Comparison of ENCODE assay signal across 8 cellular contexts in the genomic region with DNA sequence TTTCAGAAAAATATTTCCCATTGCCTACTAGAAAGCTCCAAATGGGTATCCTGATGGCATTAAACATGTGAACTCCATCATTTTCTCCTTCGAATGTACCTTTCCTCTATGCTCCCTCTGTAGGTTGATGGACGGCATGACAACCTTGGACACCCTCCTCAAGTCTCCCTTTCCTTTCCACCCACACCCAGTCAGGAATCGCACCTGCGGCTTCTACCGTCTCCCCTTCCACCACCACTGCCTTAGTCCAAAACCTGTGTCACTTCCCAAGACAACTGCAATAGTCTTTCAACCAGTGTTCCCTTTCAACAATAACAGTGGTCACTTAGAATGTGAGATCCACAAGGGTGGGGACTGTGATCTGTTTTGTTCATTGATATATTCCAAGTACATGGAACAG.
DNase-seq lines count a peak whose midpoint lies in the region; ATAC-seq, FAIRE-seq and TF ChIP-seq lines count a peak whose summit lies in the region.

No MANE protein-coding gene starts in this region.

- POLR2A ChIA-PET in activated CD4-positive, alpha-beta T cell treated with anti-CD3 and anti-CD28 coated beads for 36 hours (lab: Charles Lee), result no interaction called here

- no peak overlapping the region for H3K9ac ChIP-seq in kidney (ENCODE audit: low read length in 2 of 2)

- H3K4me1 ChIP-seq in SJCRH30, result no peaks in the 10 kb centered on the region
- H3K4me1 ChIP-seq in kidney (ENCODE audit: control insufficient read depth in 1 of 2, insufficient read depth in 1 of 2, low read depth in 1 of 2, low read length in 2 of 2), result no peaks in the 10 kb centered on the region

- no peak overlapping the region for H3K27ac Mint-ChIP-seq in activated T-helper 1 cell treated with anti-CD3 and anti-CD28 coated beads, Interleukin-12 subunit alpha, Interleukin-12 subunit beta, Interleukin-2, Interleukin-4 antibody, amounts not matched to agents 30 ng/mL and 10 ng/mL and 1 ng/mL, durations not matched to agents 14 hours and 24 hours and 36 hours
- no peak overlapping the region for H3K27ac Mint-ChIP-seq in activated CD4-positive, alpha-beta T cell treated with anti-CD3 and anti-CD28 coated beads for 36 hours

- H3K36me3 ChIP-seq in SJCRH30 (no peaks in the 10 kb centered on the region), kidney (ENCODE audit: control insufficient read depth in 1 of 2, insufficient read depth in 2 of 2, low read length in 2 of 2) (no peaks in the 10 kb centered on the region)

- H3K9me3 Mint-ChIP-seq in activated T-helper 1 cell treated with anti-CD3 and anti-CD28 coated beads, Interleukin-12 subunit alpha, Interleukin-12 subunit beta, Interleukin-2, Interleukin-4 antibody, amounts not matched to agents 30 ng/mL and 10 ng/mL and 1 ng/mL, durations not matched to agents 14 hours and 24 hours and 36 hours, result no peaks in the 10 kb centered on the region
- H3K9me3 Mint-ChIP-seq in activated CD4-positive, alpha-beta T cell treated with anti-CD3 and anti-CD28 coated beads for 36 hours (ENCODE audit: low read depth), result no peaks in the 10 kb centered on the region

- peak; percentile 85 for FAIRE-seq in H54 (lab: Jason Lieb, UNC)
- FAIRE-seq in kidney (lab: Jason Lieb, UNC), result no peak

- H3K36me3 Mint-ChIP-seq in activated T-helper 1 cell treated with anti-CD3 and anti-CD28 coated beads, Interleukin-12 subunit alpha, Interleukin-12 subunit beta, Interleukin-2, Interleukin-4 antibody, amounts not matched to agents 30 ng/mL and 10 ng/mL and 1 ng/mL, durations not matched to agents 14 hours and 24 hours and 36 hours (ENCODE audit: low read depth), result no peaks in the 10 kb centered on the region
- no peaks in the 10 kb centered on the region for H3K36me3 Mint-ChIP-seq in activated CD4-positive, alpha-beta T cell treated with anti-CD3 and anti-CD28 coated beads for 36 hours (ENCODE audit: low read depth)

- H3K4me3 ChIP-seq in SJCRH30 (no peak overlapping the region), kidney (ENCODE audit: low read length in 2 of 2) (no peak overlapping the region)

- CTCF ChIA-PET in activated CD4-positive, alpha-beta T cell treated with anti-CD3 and anti-CD28 coated beads for 36 hours (lab: Charles Lee), result interaction anchor here (0.7 to 1.5 kb wide), 8 partner anchors 9 to 421 kb away, joined by 3 to 5 read pairs (median 4); no protein-coding TSS in a partner anchor

- ATAC-seq in HG03520 (IDR thresholded peaks at IDR 0.05; ENCODE audit: unreplicated experiment) (no peak), HG02970 (IDR thresholded peaks at IDR 0.05; ENCODE audit: low FRiP score, unreplicated experiment) (no peak)
- no peak for ATAC-seq in activated CD4-positive, alpha-beta T cell treated with anti-CD3 and anti-CD28 coated beads for 36 hours

- H3K4me3 Mint-ChIP-seq in activated T-helper 1 cell treated with anti-CD3 and anti-CD28 coated beads, Interleukin-12 subunit alpha, Interleukin-12 subunit beta, Interleukin-2, Interleukin-4 antibody, amounts not matched to agents 30 ng/mL and 10 ng/mL and 1 ng/mL, durations not matched to agents 14 hours and 24 hours and 36 hours, result no peak overlapping the region
- H3K4me3 Mint-ChIP-seq in activated CD4-positive, alpha-beta T cell treated with anti-CD3 and anti-CD28 coated beads for 36 hours, result no peak overlapping the region

- no peaks in the 10 kb centered on the region for H3K27me3 ChIP-seq in SJCRH30

- no peak overlapping the region for H3K27ac ChIP-seq in SJCRH30
- H3K27ac ChIP-seq in kidney (ENCODE audit: low read depth in 2 of 2, low read length in 2 of 2), result no peak overlapping the region

- DNase-seq in AG09319 (ENCODE audit: extremely low read depth, low read depth), result no peak
- DNase-seq in H54 (ENCODE audit: insufficient read length, low spot score), result no peak
- peak; percentile 7 to 31 for DNase-seq in SJCRH30
- no peak for DNase-seq in kidney
- no peak for DNase-seq in activated T-helper 1 cell treated with anti-CD3 and anti-CD28 coated beads, Interleukin-12 subunit alpha, Interleukin-12 subunit beta, Interleukin-2, Interleukin-4 antibody, amounts not matched to agents 30 ng/mL and 10 ng/mL and 1 ng/mL, durations not matched to agents 14 hours and 24 hours and 36 hours (ENCODE audit: low spot score)
- no peak for DNase-seq in activated CD4-positive, alpha-beta T cell treated with anti-CD3 and anti-CD28 coated beads for 36 hours

- TF ChIP-seq CTCF in AG09319 (IDR thresholded peaks at IDR 0.05; ENCODE audit: low read depth, low read length) (peak; percentile 40), kidney (IDR thresholded peaks at IDR 0.05; ENCODE audit: borderline replicate concordance, extremely low read depth, insufficient read depth) (peak; percentile 23)

- intact Hi-C loops in kidney (cut with DNase I), result no loop called here
- intact Hi-C loops in activated T-helper 1 cell treated with anti-CD3 and anti-CD28 coated beads, Interleukin-12 subunit alpha, Interleukin-12 subunit beta, Interleukin-2, Interleukin-4 antibody, amounts not matched to agents 30 ng/mL and 10 ng/mL and 1 ng/mL, durations not matched to agents 14 hours and 24 hours and 36 hours (cut with micrococcal nuclease), result loop anchor here (2.0 to 10.0 kb wide), 2 partner anchors 500 to 564 kb away; no protein-coding TSS in a partner anchor
- intact Hi-C loops in activated CD4-positive, alpha-beta T cell treated with anti-CD3 and anti-CD28 coated beads for 36 hours (cut with DNase I, micrococcal nuclease), result loop anchor here (2.0 to 10.0 kb wide), 4 partner anchors 340 to 564 kb away; no protein-coding TSS in a partner anchor

- peaks cover 6% of the 10 kb centered on the region for H3K4me1 Mint-ChIP-seq in activated T-helper 1 cell treated with anti-CD3 and anti-CD28 coated beads, Interleukin-12 subunit alpha, Interleukin-12 subunit beta, Interleukin-2, Interleukin-4 antibody, amounts not matched to agents 30 ng/mL and 10 ng/mL and 1 ng/mL, durations not matched to agents 14 hours and 24 hours and 36 hours (ENCODE audit: low read depth)
- H3K4me1 Mint-ChIP-seq in activated CD4-positive, alpha-beta T cell treated with anti-CD3 and anti-CD28 coated beads for 36 hours, result peaks cover 12% of the 10 kb centered on the region

- no peak for TF ChIP-seq POLR2A in H54 (IDR thresholded peaks at IDR 0.05; ENCODE audit: low read depth, low read length)

- H3K9me3 ChIP-seq in SJCRH30 (replicated peaks) (no peaks in the 10 kb centered on the region), kidney (ENCODE audit: control insufficient read depth in 1 of 2, low read length in 2 of 2) (no peaks in the 10 kb centered on the region)

- no peaks in the 10 kb centered on the region for H3K27me3 Mint-ChIP-seq in activated T-helper 1 cell treated with anti-CD3 and anti-CD28 coated beads, Interleukin-12 subunit alpha, Interleukin-12 subunit beta, Interleukin-2, Interleukin-4 antibody, amounts not matched to agents 30 ng/mL and 10 ng/mL and 1 ng/mL, durations not matched to agents 14 hours and 24 hours and 36 hours (ENCODE audit: insufficient read depth)
- peaks cover 2% of the 10 kb centered on the region for H3K27me3 Mint-ChIP-seq in activated CD4-positive, alpha-beta T cell treated with anti-CD3 and anti-CD28 coated beads for 36 hours

Comparison
In these comparisons a context has a peak if more than half of its experiments do, and no peak if none do; other contexts are left out.
1. DNase-seq: peak in SJCRH30 (2 of 2); none in AG09319 (single experiment), H54 (single experiment), kidney (single experiment), activated T-helper 1 cell treated with anti-CD3 and anti-CD28 coated beads, Interleukin-12 subunit alpha, Interleukin-12 subunit beta, Interleukin-2, Interleukin-4 antibody, amounts not matched to agents 30 ng/mL and 10 ng/mL and 1 ng/mL, durations not matched to agents 14 hours and 24 hours and 36 hours (single experiment) and activated CD4-positive, alpha-beta T cell treated with anti-CD3 and anti-CD28 coated beads for 36 hours (single experiment).